Comparison of ENCODE assay signal across 16 cellular contexts in the genomic region with DNA sequence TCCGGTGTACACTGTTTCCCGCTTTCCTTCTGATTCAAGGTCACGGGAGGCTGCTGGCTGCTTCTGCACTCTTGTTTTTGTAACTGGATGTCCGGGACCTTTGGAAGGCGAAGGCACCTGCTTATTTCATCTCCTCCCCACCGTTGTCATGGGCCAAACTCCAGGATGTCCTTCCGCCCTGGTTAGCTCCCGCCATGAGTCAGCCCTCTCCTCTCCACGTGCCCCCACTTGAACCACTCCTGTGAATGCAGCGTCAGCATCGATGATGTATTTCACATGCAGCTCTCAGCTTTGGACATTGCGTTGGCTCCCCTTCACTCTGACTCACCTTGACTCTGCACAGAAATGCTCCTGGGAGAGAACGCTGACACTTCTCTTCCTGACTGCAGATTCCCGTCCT. TPM values are rescaled to one million over a fixed set of nuclear protein-coding genes. Genes with fewer than 3 reads are reported as not detected.
DNase-seq lines count a peak whose midpoint lies in the region; ATAC-seq, FAIRE-seq and TF ChIP-seq lines count a peak whose summit lies in the region.
"Had no signal": no experiment of that assay in that cellular context is flagged by ENCODE, and none has a peak within 500 bp of the region (broad histone marks: within the 10 kb centered on the region; RNA-seq: fewer than 3 reads in every experiment).

No MANE protein-coding gene starts in this region.

- H3K4me1 ChIP-seq in Peyer's patch (no peaks in the 10 kb centered on the region), small intestine (ENCODE audit: control insufficient read depth in 2 of 2, insufficient read depth in 1 of 2, low read depth in 1 of 2, low read length in 1 of 2) (no peaks in the 10 kb centered on the region)
- no peaks in the 10 kb centered on the region for H3K4me1 ChIP-seq in CD8-positive, alpha-beta T cell (ENCODE audit: insufficient read depth, low read length)

- H3K27me3 ChIP-seq in Peyer's patch = no peaks in the 10 kb centered on the region
- H3K27me3 ChIP-seq in small intestine (ENCODE audit: control insufficient read depth in 2 of 2, insufficient read depth in 2 of 2, low read length in 2 of 2) = peaks cover 0 to 4% of the 10 kb centered on the region in 2 donors
- no peaks in the 10 kb centered on the region for H3K27me3 ChIP-seq in CD8-positive, alpha-beta T cell (ENCODE audit: insufficient read depth, low read length)
- H3K27me3 ChIP-seq: neural progenitor cell had no signal

- no peaks in the 10 kb centered on the region for H3K36me3 ChIP-seq in Peyer's patch
- no peaks in the 10 kb centered on the region for H3K36me3 ChIP-seq in small intestine (ENCODE audit: control insufficient read depth in 2 of 2, insufficient read depth in 2 of 2, low read length in 2 of 2)
- no peaks in the 10 kb centered on the region for H3K36me3 ChIP-seq in CD8-positive, alpha-beta T cell (ENCODE audit: insufficient read depth, low read length)
- H3K36me3 ChIP-seq: neural progenitor cell had no signal

- CTCF ChIA-PET in CD8-positive, alpha-beta T cell (lab: Charles Lee) = interaction anchor here (2.7 to 4.2 kb wide), 2 partner anchors 89 to 104 kb away, joined by 11 to 37 read pairs; no protein-coding TSS in a partner anchor

- H3K36me3 Mint-ChIP-seq in CD8-positive, alpha-beta T cell = no peaks in the 10 kb centered on the region
- no peaks in the 10 kb centered on the region for H3K36me3 Mint-ChIP-seq in activated naive CD8-positive, alpha-beta T cell treated with anti-CD3 and anti-CD28 coated beads for 36 hours
- H3K36me3 Mint-ChIP-seq: neural progenitor cell had no signal

- H3K27me3 Mint-ChIP-seq in CD8-positive, alpha-beta T cell (ENCODE audit: low read depth) = peaks cover 8% of the 10 kb centered on the region
- peaks cover 19% of the 10 kb centered on the region for H3K27me3 Mint-ChIP-seq in activated naive CD8-positive, alpha-beta T cell treated with anti-CD3 and anti-CD28 coated beads for 36 hours
- H3K27me3 Mint-ChIP-seq: activated CD4-positive, alpha-beta T cell treated with anti-CD3 and anti-CD28 coated beads, Interleukin-2, amount 10 ng/mL, durations not matched to agents 24 days and 14 days had no signal

- 18 to 54% (median 25%) methylated on average over 14 of the region's 14 CpGs for WGBS in small intestine, 3 donors

- H3K27ac ChIP-seq in Peyer's patch (no peak overlapping the region), small intestine (ENCODE audit: low read depth in 1 of 2, low read length in 1 of 2) (no peak overlapping the region)
- no peak overlapping the region for H3K27ac ChIP-seq in CD8-positive, alpha-beta T cell (ENCODE audit: low read depth, low read length)
- H3K27ac ChIP-seq: neural progenitor cell had no signal

- FAIRE-seq in small intestine (lab: Jason Lieb, UNC) = no peak
- FAIRE-seq: A204.1, endometrium had no signal

- intact Hi-C loops in CD8-positive, alpha-beta T cell (cut with DNase I, micrococcal nuclease) = loop anchor here in 1 of 2 experiments (5.0 to 10.0 kb wide), 2 partner anchors 165 to 538 kb away; no protein-coding TSS in a partner anchor

- H3K4me3 ChIP-seq in Peyer's patch (no peak overlapping the region), epithelial cell of proximal tubule (ENCODE audit: low read depth, low read length) (peak overlapping the region; percentile 50), small intestine (ENCODE audit: low read depth in 1 of 2, low read length in 2 of 2) (no peak overlapping the region)
- H3K4me3 ChIP-seq in CD8-positive, alpha-beta T cell (ENCODE audit: low read depth, low read length) = no peak overlapping the region
- H3K4me3 ChIP-seq: neural progenitor cell had no signal

- no peak overlapping the region for H3K27ac Mint-ChIP-seq in CD8-positive, alpha-beta T cell
- H3K27ac Mint-ChIP-seq in activated naive CD8-positive, alpha-beta T cell treated with anti-CD3 and anti-CD28 coated beads for 36 hours = no peak overlapping the region
- H3K27ac Mint-ChIP-seq: activated CD4-positive, alpha-beta T cell treated with anti-CD3 and anti-CD28 coated beads, Interleukin-2, amount 10 ng/mL, durations not matched to agents 24 days and 14 days; activated naive CD4-positive, alpha-beta T cell treated with anti-CD3 and anti-CD28 coated beads for 36 hours; neural progenitor cell had no signal

- H3K4me3 Mint-ChIP-seq in CD8-positive, alpha-beta T cell = no peak overlapping the region
- no peak overlapping the region for H3K4me3 Mint-ChIP-seq in activated naive CD8-positive, alpha-beta T cell treated with anti-CD3 and anti-CD28 coated beads for 36 hours
- H3K4me3 Mint-ChIP-seq: activated CD4-positive, alpha-beta T cell treated with anti-CD3 and anti-CD28 coated beads, Interleukin-2, amount 10 ng/mL, durations not matched to agents 24 days and 14 days; activated naive CD4-positive, alpha-beta T cell treated with anti-CD3 and anti-CD28 coated beads for 36 hours; neural progenitor cell had no signal

- DNase-seq in NCI-H1417 (lab: John Stamatoyannopoulos, UW) (peak in 2 of 3 experiments; percentile 8 to 46), NCI-H1417 treated with DMSO at 0.1 percent for 48 hours (lab: John Stamatoyannopoulos, UW) (no peak), Peyer's patch (peak in 2 of 3 donors; percentile 63 to 80), epithelial cell of proximal tubule (ENCODE audit: low read depth) (peak; percentile 89), small intestine (peak; percentile 83)
- no peak for DNase-seq in CD8-positive, alpha-beta T cell
- DNase-seq in activated CD4-positive, alpha-beta T cell treated with anti-CD3 and anti-CD28 coated beads, Interleukin-2, amount 50 U/mL, for 4 hours = no peak
- DNase-seq in activated naive CD8-positive, alpha-beta T cell treated with anti-CD3 and anti-CD28 coated beads for 36 hours = no peak
- DNase-seq: activated CD4-positive, alpha-beta T cell treated with anti-CD3 and anti-CD28 coated beads, Interleukin-2, amount 10 ng/mL, durations not matched to agents 24 days and 14 days; activated naive CD4-positive, alpha-beta T cell treated with anti-CD3 and anti-CD28 coated beads for 36 hours; EL; NCI-H1092 treated with DMSO at 0.1 percent for 48 hours; stimulated activated CD4-positive, alpha-beta T cell treated with anti-CD3 and anti-CD28 coated beads, Interleukin-2, amount 100 ng/mL, for 48 hours had no signal

- H3K9me3 ChIP-seq in Peyer's patch (no peaks in the 10 kb centered on the region), small intestine (ENCODE audit: control insufficient read depth, low read depth) (no peaks in the 10 kb centered on the region)
- no peaks in the 10 kb centered on the region for H3K9me3 ChIP-seq in CD8-positive, alpha-beta T cell (ENCODE audit: low read length)

- TF ChIP-seq POLR2A in Peyer's patch (IDR thresholded peaks at IDR 0.05) = no peak

- peaks cover 2% of the 10 kb centered on the region for H3K4me1 Mint-ChIP-seq in CD8-positive, alpha-beta T cell (ENCODE audit: low read depth)
- H3K4me1 Mint-ChIP-seq in activated naive CD8-positive, alpha-beta T cell treated with anti-CD3 and anti-CD28 coated beads for 36 hours = peaks cover 2% of the 10 kb centered on the region

- H3K9me3 Mint-ChIP-seq in CD8-positive, alpha-beta T cell = no peaks in the 10 kb centered on the region
- H3K9me3 Mint-ChIP-seq in activated naive CD8-positive, alpha-beta T cell treated with anti-CD3 and anti-CD28 coated beads for 36 hours = no peaks in the 10 kb centered on the region
- H3K9me3 Mint-ChIP-seq: activated CD4-positive, alpha-beta T cell treated with anti-CD3 and anti-CD28 coated beads, Interleukin-2, amount 10 ng/mL, durations not matched to agents 24 days and 14 days; activated naive CD4-positive, alpha-beta T cell treated with anti-CD3 and anti-CD28 coated beads for 36 hours; neural progenitor cell had no signal

- TF ChIP-seq CTCF in Peyer's patch (IDR thresholded peaks at IDR 0.05) = no peak
- TF ChIP-seq CTCF in epithelial cell of proximal tubule (conservative IDR thresholded peaks at IDR 0.05; ENCODE audit: low read depth, low read length) = no peak
- no peak for TF ChIP-seq CTCF in CD8-positive, alpha-beta T cell (IDR thresholded peaks at IDR 0.05)

- no peak for ATAC-seq in CD8-positive, alpha-beta T cell

- POLR2A ChIA-PET in CD8-positive, alpha-beta T cell (lab: Charles Lee) = no interaction called here

RNA-seq across cellular contexts. Expression of a gene that starts 5.5 kb away (rescaled TPM):
- total RNA-seq in Peyer's patch = not detected
- total RNA-seq in epithelial cell of proximal tubule = not detected in 2 replicates
- polyA plus RNA-seq in small intestine = not detected
- not detected for total RNA-seq in CD8-positive, alpha-beta T cell
- not detected for total RNA-seq in activated naive CD8-positive, alpha-beta T cell treated with anti-CD3 and anti-CD28 coated beads for 36 hours
- total RNA-seq: activated CD4-positive, alpha-beta T cell treated with anti-CD3 and anti-CD28 coated beads, Interleukin-2, amount 10 ng/mL, durations not matched to agents 24 days and 14 days; activated naive CD4-positive, alpha-beta T cell treated with anti-CD3 and anti-CD28 coated beads for 36 hours had no signal

RNA-seq across cellular contexts. Expression of a gene that starts 27.3 kb away (rescaled TPM):
- total RNA-seq in Peyer's patch = not detected
- not detected in 2 replicates for total RNA-seq in epithelial cell of proximal tubule
- not detected for polyA plus RNA-seq in small intestine
- not detected for total RNA-seq in CD8-positive, alpha-beta T cell
- total RNA-seq in activated naive CD8-positive, alpha-beta T cell treated with anti-CD3 and anti-CD28 coated beads for 36 hours = not detected
- total RNA-seq: activated CD4-positive, alpha-beta T cell treated with anti-CD3 and anti-CD28 coated beads, Interleukin-2, amount 10 ng/mL, durations not matched to agents 24 days and 14 days; activated naive CD4-positive, alpha-beta T cell treated with anti-CD3 and anti-CD28 coated beads for 36 hours had no signal

RNA-seq across cellular contexts. Expression of a gene that starts 29.2 kb away (rescaled TPM):
- total RNA-seq in Peyer's patch (10 to 100 TPM; 22.1 to 49.9 (median 33.2) TPM), epithelial cell of proximal tubule (32.5 and 40.2 TPM in 2 replicates)
- polyA plus RNA-seq in small intestine = 10 to 100 TPM; 20.1 to 25.9 (median 24.6) TPM
- total RNA-seq in CD8-positive, alpha-beta T cell = 10 to 100 TPM; 17.2 to 18.6 TPM
- total RNA-seq in activated naive CD8-positive, alpha-beta T cell treated with anti-CD3 and anti-CD28 coated beads for 36 hours = 10 to 100 TPM; 28.6 to 33.7 TPM

RNA-seq across cellular contexts. Expression of a gene that starts 31.8 kb away (rescaled TPM):
- total RNA-seq in Peyer's patch (not detected), epithelial cell of proximal tubule (not detected in 2 replicates)
- polyA plus RNA-seq in small intestine = not detected
- not detected for total RNA-seq in CD8-positive, alpha-beta T cell
- not detected for total RNA-seq in activated naive CD8-positive, alpha-beta T cell treated with anti-CD3 and anti-CD28 coated beads for 36 hours
- total RNA-seq: activated CD4-positive, alpha-beta T cell treated with anti-CD3 and anti-CD28 coated beads, Interleukin-2, amount 10 ng/mL, durations not matched to agents 24 days and 14 days; activated naive CD4-positive, alpha-beta T cell treated with anti-CD3 and anti-CD28 coated beads for 36 hours had no signal

RNA-seq across cellular contexts. Expression of a gene that starts 49.2 kb away (rescaled TPM):
- total RNA-seq in Peyer's patch = 10 to 100 TPM; 19.0 to 42.1 (median 26.9) TPM
- total RNA-seq in epithelial cell of proximal tubule = 19.6 and 23.4 TPM in 2 replicates
- polyA plus RNA-seq in small intestine = 10 to 100 TPM; 29.9 to 34.9 (median 30.2) TPM
- total RNA-seq in CD8-positive, alpha-beta T cell = 10 to 100 TPM; 10.2 to 10.8 TPM
- total RNA-seq in activated naive CD8-positive, alpha-beta T cell treated with anti-CD3 and anti-CD28 coated beads for 36 hours = 10 to 100 TPM; 34.2 to 35.6 TPM

Comparison
In these comparisons a context has a peak if more than half of its experiments do, and no peak if none do; other contexts are left out.
1. DNase-seq: peak in NCI-H1417 (2 of 3), Peyer's patch (2 of 3), epithelial cell of proximal tubule (single experiment) and small intestine (single experiment); none in NCI-H1417 treated with DMSO at 0.1 percent for 48 hours (single experiment), CD8-positive, alpha-beta T cell (0 of 7), activated CD4-positive, alpha-beta T cell treated with anti-CD3 and anti-CD28 coated beads, Interleukin-2, amount 50 U/mL, for 4 hours (0 of 2) and activated naive CD8-positive, alpha-beta T cell treated with anti-CD3 and anti-CD28 coated beads for 36 hours (single experiment).